Comparison of ENCODE assay signal across 1 cellular context in genomic region chr1:244231193-244231571, GRCh38.
TF ChIP-seq lines count a peak whose summit lies in the region.

No MANE protein-coding gene starts in this region.

TF ChIP-seq in GM23338, 12 proteins besides CTCF, POLR2A, EP300 and RAD21 (continued from another document):
- no peak for TF ChIP-seq REST (IDR thresholded peaks at IDR 0.05; ENCODE audit: unreplicated experiment)
- no peak for TF ChIP-seq STAT1 (IDR thresholded peaks at IDR 0.05; ENCODE audit: unreplicated experiment)
- no peak for TF ChIP-seq EZH2 (IDR thresholded peaks at IDR 0.05; ENCODE audit: low read depth, unreplicated experiment)
- no peak for TF ChIP-seq POLR2AphosphoS5 (IDR thresholded peaks at IDR 0.05; ENCODE audit: low read depth)
- no peak for TF ChIP-seq EZH2phosphoT487 (IDR thresholded peaks at IDR 0.05; ENCODE audit: unreplicated experiment)
- no peak for TF ChIP-seq JUNB (IDR thresholded peaks at IDR 0.05; ENCODE audit: unreplicated experiment)
